Comparison of ENCODE assay signal across 8 cellular contexts in genomic region chr7:103343758-103344452, GRCh38. TPM values are rescaled to one million over a fixed set of nuclear protein-coding genes. Genes with fewer than 3 reads are reported as not detected.
DNase-seq lines count a peak whose midpoint lies in the region; ATAC-seq, FAIRE-seq and TF ChIP-seq lines count a peak whose summit lies in the region.

No MANE protein-coding gene starts in this region.

- intact Hi-C loops in A673 (cut with micrococcal nuclease; ENCODE audit: unreplicated experiment), result no loop called here
- intact Hi-C loops in left colon (cut with DNase I, micrococcal nuclease), result no loop called here

- H3K9me3 ChIP-seq in A673 (ENCODE audit: low read depth, low read length, poor library complexity, severe bottlenecking), result no peaks in the 10 kb centered on the region

- TF ChIP-seq CTCF in A673 (conservative IDR thresholded peaks at IDR 0.05; ENCODE audit: low read depth, low read length) (no peak), brain microvascular endothelial cell (IDR thresholded peaks at IDR 0.05; ENCODE audit: low read depth, low read length, missing control alignments) (no peak)

- peak; percentile 21 for FAIRE-seq in GM12892 (lab: Jason Lieb, UNC)

- POLR2A ChIA-PET in A673 (lab: Charles Lee; ENCODE audit: low non-redundant PET), result no interaction called here

- no peak for TF ChIP-seq POLR2A in GM12892 (IDR thresholded peaks at IDR 0.05; ENCODE audit: low read depth, low read length)

- BruUV-seq in A673 (replicated peaks; lab: Mats Ljungman, UMichigan), result TSS peak; percentile 54

- H3K27ac ChIP-seq in A673 (ENCODE audit: low read depth, low read length, poor library complexity, severe bottlenecking) (peak overlapping the region; percentile 86), brain microvascular endothelial cell (peak overlapping the region; percentile 68)

- H3K4me1 ChIP-seq in A673 (ENCODE audit: insufficient read depth, low read length, poor library complexity, severe bottlenecking), result peaks cover 19% of the 10 kb centered on the region

- ATAC-seq in HG03066 (IDR thresholded peaks at IDR 0.05; ENCODE audit: low read depth, unreplicated experiment) (peak; percentile 7), SK-N-SH treated with all-trans-retinoic acid at 6 μM for 48 hours (peak; percentile 37), left colon (peak; percentile 71)

- in situ Hi-C loops in brain microvascular endothelial cell (cut with HindIII; ENCODE audit: low pct_ligation_motif_present, low sequenced_read_pairs), result no loop called here

- H3K36me3 ChIP-seq in A673 (ENCODE audit: insufficient read depth, low read length, poor library complexity, severe bottlenecking) (peaks cover 32% of the 10 kb centered on the region), brain microvascular endothelial cell (replicated peaks) (peaks cover 21% of the 10 kb centered on the region)

- H3K4me3 ChIP-seq in A673 (ENCODE audit: low read depth, low read length, poor library complexity, severe bottlenecking) (peak overlapping the region; percentile 86), brain microvascular endothelial cell (ENCODE audit: low read depth, low read length) (peak overlapping the region; percentile 93)

- DNase-seq in A673 (ENCODE audit: low spot score), result peak; percentile 29
- DNase-seq in GM12892 (ENCODE audit: insufficient read length), result no peak
- DNase-seq in brain microvascular endothelial cell, result peak; percentile 16
- peak; percentile 30 to 37 for DNase-seq in left colon
- peak; percentile 9 to 16 (median 15) for DNase-seq in stimulated activated CD4-positive, alpha-beta T cell treated with anti-CD3 and anti-CD28 coated beads, TNF-alpha, amount 100 ng/mL, for 4 hours (ENCODE audit: low read depth in 3 of 3)
- no peak for DNase-seq in middle frontal gyrus (ENCODE audit: extremely low spot score, low spot score)

- CTCF ChIA-PET in A673 (lab: Charles Lee), result no interaction called here

- no peaks in the 10 kb centered on the region for H3K27me3 ChIP-seq in A673 (replicated peaks; ENCODE audit: insufficient read depth, low read depth, low read length, poor library complexity)
- no peaks in the 10 kb centered on the region for H3K27me3 ChIP-seq in brain microvascular endothelial cell (replicated peaks)

TF ChIP-seq in SK-N-SH treated with all-trans-retinoic acid at 6 μM for 48 hours, 23 proteins besides CTCF, POLR2A, EP300 and RAD21:
- no peak for TF ChIP-seq ZFP30 (CRISPR knock-in tag; IDR thresholded peaks at IDR 0.05)
- no peak for TF ChIP-seq PATZ1 (CRISPR knock-in tag; IDR thresholded peaks at IDR 0.05; ENCODE audit: borderline replicate concordance)
- TF ChIP-seq ESRRG (CRISPR knock-in tag; IDR thresholded peaks at IDR 0.05), result no peak
- no peak for TF ChIP-seq CREB5 (CRISPR knock-in tag; IDR thresholded peaks at IDR 0.05; ENCODE audit: low read depth)
- no peak for TF ChIP-seq CSRNP3 (CRISPR knock-in tag; IDR thresholded peaks at IDR 0.05)
- TF ChIP-seq GLIS3 (CRISPR knock-in tag; IDR thresholded peaks at IDR 0.05), result no peak
- no peak for TF ChIP-seq CSDC2 (CRISPR knock-in tag; IDR thresholded peaks at IDR 0.05)
- no peak for TF ChIP-seq TOX (CRISPR knock-in tag; IDR thresholded peaks at IDR 0.05; ENCODE audit: borderline replicate concordance)
- TF ChIP-seq TCF4 (CRISPR knock-in tag; IDR thresholded peaks at IDR 0.05; ENCODE audit: borderline replicate concordance), result no peak
- TF ChIP-seq POU6F1 (CRISPR knock-in tag; IDR thresholded peaks at IDR 0.05; ENCODE audit: borderline replicate concordance, low read depth), result no peak
- no peak for TF ChIP-seq ZNF70 (CRISPR knock-in tag; IDR thresholded peaks at IDR 0.05)
- TF ChIP-seq PPARA (CRISPR knock-in tag; IDR thresholded peaks at IDR 0.05; ENCODE audit: borderline replicate concordance), result no peak
- no peak for TF ChIP-seq RARB (CRISPR knock-in tag; IDR thresholded peaks at IDR 0.05)
TF ChIP-seq in SK-N-SH treated with all-trans-retinoic acid at 6 μM for 48 hours: peak in this region for 0.

RNA-seq across cellular contexts. Expression of gene DNAJC2, which starts 0.7 kb away (rescaled TPM):
- total RNA-seq in A673 (2021), result 59.6 and 76.8 TPM in 2 replicates
- polyA plus RNA-seq in GM12892 (2012; ENCODE audit: missing spikeins), result 25.9 TPM
- total RNA-seq in left colon, result 10 to 100 TPM; 19.4 to 19.5 TPM

RNA-seq across cellular contexts. Expression of gene PSMC2, which starts 3.5 kb away (rescaled TPM):
- total RNA-seq in A673 (2021) (303 and 333 TPM in 2 replicates), left colon (10 to 100 TPM; 64.6 to 70.2 TPM)
- 147 TPM for polyA plus RNA-seq in GM12892 (2012; ENCODE audit: missing spikeins)

RNA-seq across cellular contexts. Expression of gene PMPCB, which starts 46.7 kb away (rescaled TPM):
- total RNA-seq in A673 (2021), result 66.8 and 71.7 TPM in 2 replicates
- 100 TPM for polyA plus RNA-seq in GM12892 (2012; ENCODE audit: missing spikeins)
- total RNA-seq in left colon, result 10 to 100 TPM; 63.2 to 63.6 TPM

Comparison
In these comparisons a context has a peak if more than half of its experiments do, and no peak if none do; other contexts are left out.
1. DNase-seq: peak in A673 (single experiment), brain microvascular endothelial cell (single experiment), left colon (2 of 2) and stimulated activated CD4-positive, alpha-beta T cell treated with anti-CD3 and anti-CD28 coated beads, TNF-alpha, amount 100 ng/mL, for 4 hours (3 of 3); none in GM12892 (single experiment) and middle frontal gyrus (single experiment).
2. ATAC-seq: peak in every context shown above with its lines; median percentile 71 in left colon; 37 in SK-N-SH treated with all-trans-retinoic acid at 6 μM for 48 hours; 7 in HG03066.